9 cellular contexts compared by ENCODE assay signal in genomic region chr12:127873306-127873705, GRCh38.
"Had no signal": no experiment of that assay in that cellular context is flagged by ENCODE, and none has a peak within 500 bp of the region (broad histone marks: within the 10 kb centered on the region; RNA-seq: fewer than 3 reads in every experiment).

No MANE protein-coding gene starts in this region.

- H3K4me3 ChIP-seq: GM23248, HAP-1 had no signal

- H3K4me1 ChIP-seq: HAP-1 had no signal

- DNase-seq: GM23248, GOT3, H7, HFFc6, KBM-7 had no signal

- H3K36me3 ChIP-seq: HAP-1 had no signal

- H3K27ac ChIP-seq: GM23248, KMS-11 had no signal

- H3K9ac ChIP-seq: GM23248, KMS-11 had no signal

- H3K4me2 ChIP-seq: KMS-11 had no signal

- H3K9me3 ChIP-seq: HAP-1 had no signal

- ATAC-seq: HCT116 had no signal

- FAIRE-seq: HTR-8/SVneo had no signal

- H2AFZ ChIP-seq: GM23248 had no signal
